In genomic region chrX:47145408-47146120, GRCh38 we compare ENCODE assay signal across 8 cellular contexts. TPM values are rescaled to one million over a fixed set of nuclear protein-coding genes. Genes with fewer than 3 reads are reported as not detected.
A peak's percentile ranks its signal among the peaks of the same experiment; 100 is the strongest.
DNase-seq lines count a peak whose midpoint lies in the region; ATAC-seq and TF ChIP-seq lines count a peak whose summit lies in the region.

No MANE protein-coding gene starts in this region.

- peak; percentile 11 for ATAC-seq in HG02970 (IDR thresholded peaks at IDR 0.05; ENCODE audit: low FRiP score, unreplicated experiment)
- peak; percentile 10 to 21 (median 20) for ATAC-seq in T-cell (replicated peaks in 1 of 4)
- peak; percentile 21 for ATAC-seq in esophagus mucosa

- peak overlapping the region; percentile 99 for H3K27ac Mint-ChIP-seq in activated CD4-positive, alpha-beta T cell treated with anti-CD3 and anti-CD28 coated beads, Interleukin-2, amount 10 ng/mL, durations not matched to agents 7 days and 5 days
- peak overlapping the region; percentile 96 to 97 for H3K27ac Mint-ChIP-seq in T-cell
- H3K27ac Mint-ChIP-seq in neural crest cell (ENCODE audit: unreplicated experiment), result peak overlapping the region; percentile 99

- CTCF ChIA-PET in activated CD4-positive, alpha-beta T cell treated with anti-CD3 and anti-CD28 coated beads, Interleukin-2, amount 10 ng/mL, durations not matched to agents 7 days and 5 days (lab: Charles Lee), result interaction anchor here (0.6 to 2.4 kb wide), 15 partner anchors 8 to 505 kb away, joined by 3 to 22 read pairs (median 4); no protein-coding TSS in a partner anchor
- CTCF ChIA-PET in T-cell (lab: Charles Lee), result interaction anchor here in 1 of 2 donors (0.7 to 1.4 kb wide), 5 partner anchors 17 to 387 kb away, joined by 3 to 7 read pairs (median 5); partner anchors contain the start of gene SLC9A7

- H3K4me3 Mint-ChIP-seq in activated CD4-positive, alpha-beta T cell treated with anti-CD3 and anti-CD28 coated beads, Interleukin-2, amount 10 ng/mL, durations not matched to agents 7 days and 5 days, result peak overlapping the region; percentile 94
- peak overlapping the region; percentile 95 to 99 (median 97) for H3K4me3 Mint-ChIP-seq in T-cell
- H3K4me3 Mint-ChIP-seq in neural crest cell, result peak overlapping the region; percentile 100

- POLR2A ChIA-PET in activated CD4-positive, alpha-beta T cell treated with anti-CD3 and anti-CD28 coated beads, Interleukin-2, amount 10 ng/mL, durations not matched to agents 7 days and 5 days (lab: Charles Lee), result interaction anchor here (1.2 kb wide), 1 partner anchor 45 kb away, joined by 6 read pairs; no protein-coding TSS in a partner anchor
- POLR2A ChIA-PET in T-cell (lab: Charles Lee), result interaction anchor here in 1 of 2 donors (0.6 to 1.3 kb wide), 4 partner anchors 72 to 504 kb away, joined by 4 to 13 read pairs (median 5); partner anchors contain the start of gene ELK1

- H3K9me3 Mint-ChIP-seq in activated CD4-positive, alpha-beta T cell treated with anti-CD3 and anti-CD28 coated beads, Interleukin-2, amount 10 ng/mL, durations not matched to agents 7 days and 5 days, result peaks cover 3% of the 10 kb centered on the region
- no peaks in the 10 kb centered on the region for H3K9me3 Mint-ChIP-seq in T-cell
- no peaks in the 10 kb centered on the region for H3K9me3 Mint-ChIP-seq in neural crest cell

- H3K36me3 Mint-ChIP-seq in activated CD4-positive, alpha-beta T cell treated with anti-CD3 and anti-CD28 coated beads, Interleukin-2, amount 10 ng/mL, durations not matched to agents 7 days and 5 days (ENCODE audit: low read depth), result peaks cover 40% of the 10 kb centered on the region
- peaks cover 23% of the 10 kb centered on the region for H3K36me3 Mint-ChIP-seq in T-cell
- peaks cover 15% of the 10 kb centered on the region for H3K36me3 Mint-ChIP-seq in neural crest cell (ENCODE audit: low read depth)

- no peaks in the 10 kb centered on the region for H3K27me3 Mint-ChIP-seq in activated CD4-positive, alpha-beta T cell treated with anti-CD3 and anti-CD28 coated beads, Interleukin-2, amount 10 ng/mL, durations not matched to agents 7 days and 5 days
- H3K27me3 Mint-ChIP-seq in T-cell (peaks cover 0 to 6% of the 10 kb centered on the region in 2 donors), neural crest cell (ENCODE audit: low read depth) (peaks cover 2% of the 10 kb centered on the region)

- peaks cover 33% of the 10 kb centered on the region for H3K4me1 Mint-ChIP-seq in activated CD4-positive, alpha-beta T cell treated with anti-CD3 and anti-CD28 coated beads, Interleukin-2, amount 10 ng/mL, durations not matched to agents 7 days and 5 days
- H3K4me1 Mint-ChIP-seq in T-cell (peaks cover 31 to 46% (median 37%) of the 10 kb centered on the region in 3 donors), neural crest cell (peaks cover 14% of the 10 kb centered on the region)

- DNase-seq in activated CD4-positive, alpha-beta T cell treated with anti-CD3 and anti-CD28 coated beads, Interleukin-2, amount 10 ng/mL, durations not matched to agents 7 days and 5 days, result no peak
- DNase-seq in activated CD4-positive, alpha-beta T cell treated with anti-CD3 and anti-CD28 coated beads, Interleukin-2, amount 50 U/mL, for 48 hours, result no peak
- DNase-seq in T-cell, result peak in 7 of 34 experiments; percentile 7 to 25 (median 18)
- DNase-seq in neural crest cell (ENCODE audit: low read depth, low spot score), result no peak
- no peak for DNase-seq in putamen (ENCODE audit: low spot score)
- DNase-seq in pons (ENCODE audit: low spot score), result no peak

- no peak for TF ChIP-seq CTCF in neural crest cell (conservative IDR thresholded peaks at IDR 0.05)

RNA-seq across cellular contexts. Expression of gene RBM10, which starts 0.5 kb away (rescaled TPM):
- total RNA-seq in activated CD4-positive, alpha-beta T cell treated with anti-CD3 and anti-CD28 coated beads, Interleukin-2, amount 10 ng/mL, durations not matched to agents 7 days and 5 days, result 10 to 100 TPM; 59.0 to 59.2 TPM
- total RNA-seq in T-cell, result 10 to 100 TPM; 37.3 to 60.3 (median 55.8) TPM
- total RNA-seq in esophagus mucosa, result 23.6 TPM
- total RNA-seq in neural crest cell, result 87.7 and 89.2 TPM in 2 replicates

RNA-seq across cellular contexts. Expression of gene NDUFB11, which starts 1.1 kb away (rescaled TPM):
- total RNA-seq in activated CD4-positive, alpha-beta T cell treated with anti-CD3 and anti-CD28 coated beads, Interleukin-2, amount 10 ng/mL, durations not matched to agents 7 days and 5 days, result 100 to 1,000 TPM; 109 to 111 TPM
- 10 to 100 TPM; 52.9 to 64.1 (median 57.8) TPM for total RNA-seq in T-cell
- 67.4 TPM for total RNA-seq in esophagus mucosa
- 113 and 115 TPM in 2 replicates for total RNA-seq in neural crest cell

RNA-seq across cellular contexts. Expression of gene UBA1, which starts 48.1 kb away (rescaled TPM):
- total RNA-seq in activated CD4-positive, alpha-beta T cell treated with anti-CD3 and anti-CD28 coated beads, Interleukin-2, amount 10 ng/mL, durations not matched to agents 7 days and 5 days, result 100 to 1,000 TPM; 162 to 177 TPM
- total RNA-seq in T-cell, result 100 to 1,000 TPM; 116 to 177 (median 149) TPM
- 190 TPM for total RNA-seq in esophagus mucosa
- total RNA-seq in neural crest cell, result 484 and 498 TPM in 2 replicates
